ENCODE assay signal across 9 cellular contexts in genomic region chr11:12799373-12799835, GRCh38.
DNase-seq lines count a peak whose midpoint lies in the region; ATAC-seq and TF ChIP-seq lines count a peak whose summit lies in the region.
"Had no signal": no experiment of that assay in that cellular context is flagged by ENCODE, and none has a peak within 500 bp of the region (broad histone marks: within the 10 kb centered on the region; RNA-seq: fewer than 3 reads in every experiment).

No MANE protein-coding gene starts in this region.

- ATAC-seq in PC-3, result no peak
- ATAC-seq in left lung, result no peak
- ATAC-seq in HG03439 (IDR thresholded peaks at IDR 0.05; ENCODE audit: unreplicated experiment), result no peak

- no peaks in the 10 kb centered on the region for H3K9me2 ChIP-seq in PC-3 (replicated peaks; ENCODE audit: low read length)

- DNase-seq in NCI-H2107 treated with DMSO at 0.1 percent for 48 hours (lab: John Stamatoyannopoulos, UW; ENCODE audit: unreplicated experiment) (peak; percentile 53), NCI-H2107 (lab: John Stamatoyannopoulos, UW) (no peak), PC-3 (no peak), left lung (no peak), AG20443 (ENCODE audit: low spot score) (no peak)
- DNase-seq in activated CD4-positive, alpha-beta T cell treated with anti-CD3 and anti-CD28 coated beads, Interleukin-2, amount 50 U/mL, for 48 hours, result no peak
- DNase-seq: posterior cingulate gyrus had no signal

- H3K4me3 ChIP-seq in PC-3 (ENCODE audit: low read length) (peak overlapping the region; percentile 27; the same call in 1 of the 2 replicates), left lung (no peak overlapping the region), stomach smooth muscle (ENCODE audit: low read length in 2 of 2) (no peak overlapping the region)

- peaks cover 70% of the 10 kb centered on the region for H3K79me2 ChIP-seq in PC-3 (ENCODE audit: low read length)

- H3K9me3 ChIP-seq in PC-3 (ENCODE audit: low read length) (no peaks in the 10 kb centered on the region), left lung (no peaks in the 10 kb centered on the region), stomach smooth muscle (ENCODE audit: control insufficient read depth in 2 of 2, low read length in 2 of 2) (no peaks in the 10 kb centered on the region)

- CTCF ChIA-PET in PC-3 (lab: Charles Lee), result no interaction called here

- H3K4me1 ChIP-seq in PC-3 (ENCODE audit: insufficient read depth, low read length), result peaks cover 60% of the 10 kb centered on the region
- H3K4me1 ChIP-seq in left lung, result peaks cover 16 to 20% of the 10 kb centered on the region in 2 donors
- H3K4me1 ChIP-seq in stomach smooth muscle (ENCODE audit: control insufficient read depth, insufficient read depth, low read length), result peaks cover 50% of the 10 kb centered on the region

- POLR2A ChIA-PET in PC-3 (lab: Charles Lee; ENCODE audit: unreplicated experiment), result no interaction called here

- peak overlapping the region; percentile 60 for H3K27ac ChIP-seq in PC-3 (ENCODE audit: low read length)
- H3K27ac ChIP-seq in left lung, result peak overlapping the region; percentile 28 to 57
- peak overlapping the region; percentile 75 for H3K27ac ChIP-seq in stomach smooth muscle (ENCODE audit: low read length)

- intact Hi-C loops in PC-3 (cut with micrococcal nuclease) (no loop called here), left lung (cut with DNase I) (no loop called here)

- H3K36me3 ChIP-seq in PC-3 (ENCODE audit: low read depth, low read length), result 0 out of 2 replicates have a peak, but pooled peaks cover 4% of the 10 kb centered on the region
- H3K36me3 ChIP-seq in left lung, result no peaks in the 10 kb centered on the region
- H3K36me3 ChIP-seq in stomach smooth muscle (ENCODE audit: control insufficient read depth in 2 of 2, insufficient read depth in 2 of 2, low read length in 2 of 2), result no peaks in the 10 kb centered on the region

- H3K4me2 ChIP-seq in PC-3 (ENCODE audit: low read length), result peak overlapping the region; percentile 65

- TF ChIP-seq CTCF in PC-3 (conservative IDR thresholded peaks at IDR 0.05; ENCODE audit: low read depth, low read length) (no peak), left lung (IDR thresholded peaks at IDR 0.05) (no peak)

- no peak overlapping the region for H2AFZ ChIP-seq in PC-3 (ENCODE audit: low read length)

- peak overlapping the region; percentile 16; the same call in 1 of the 2 replicates for H3K9ac ChIP-seq in PC-3 (ENCODE audit: low read length)
- H3K9ac ChIP-seq in stomach smooth muscle (ENCODE audit: low read length in 2 of 2), result no peak overlapping the region

- H4K20me1 ChIP-seq in PC-3 (ENCODE audit: low read length), result no peaks in the 10 kb centered on the region

- peaks cover 4% of the 10 kb centered on the region for H3F3A ChIP-seq in PC-3 (ENCODE audit: low read length, unreplicated experiment)

- H3K27me3 ChIP-seq in PC-3 (ENCODE audit: low read length) (no peaks in the 10 kb centered on the region), left lung (peaks cover 0 to 6% of the 10 kb centered on the region in 2 donors), stomach smooth muscle (ENCODE audit: control insufficient read depth in 1 of 2, insufficient read depth in 2 of 2, low read length in 2 of 2) (no peaks in the 10 kb centered on the region)

- no TSS peak for BruUV-seq in PC-3 (replicated peaks; lab: Mats Ljungman, UMichigan)
